ENCODE assay signal across 1 cellular context in genomic region chr1:168288311-168289052, GRCh38.
A peak's percentile ranks its signal among the peaks of the same experiment; 100 is the strongest.
TF ChIP-seq lines count a peak whose summit lies in the region.

No MANE protein-coding gene starts in this region.

TF ChIP-seq in K562, 482 proteins besides CTCF, POLR2A, EP300 and RAD21 (continued from another document and continues in another):
- no peak for TF ChIP-seq ARID3B (CRISPR knock-in tag; IDR thresholded peaks at IDR 0.05; ENCODE audit: borderline replicate concordance)
- TF ChIP-seq ETV5 (CRISPR knock-in tag; IDR thresholded peaks at IDR 0.05; ENCODE audit: low read depth), result no peak
- TF ChIP-seq CBFA2T2 (conservative IDR thresholded peaks at IDR 0.05), result peak; percentile 95
- TF ChIP-seq RERE (CRISPR knock-in tag; IDR thresholded peaks at IDR 0.05; ENCODE audit: borderline replicate concordance), result no peak
- TF ChIP-seq, protein P1, sequence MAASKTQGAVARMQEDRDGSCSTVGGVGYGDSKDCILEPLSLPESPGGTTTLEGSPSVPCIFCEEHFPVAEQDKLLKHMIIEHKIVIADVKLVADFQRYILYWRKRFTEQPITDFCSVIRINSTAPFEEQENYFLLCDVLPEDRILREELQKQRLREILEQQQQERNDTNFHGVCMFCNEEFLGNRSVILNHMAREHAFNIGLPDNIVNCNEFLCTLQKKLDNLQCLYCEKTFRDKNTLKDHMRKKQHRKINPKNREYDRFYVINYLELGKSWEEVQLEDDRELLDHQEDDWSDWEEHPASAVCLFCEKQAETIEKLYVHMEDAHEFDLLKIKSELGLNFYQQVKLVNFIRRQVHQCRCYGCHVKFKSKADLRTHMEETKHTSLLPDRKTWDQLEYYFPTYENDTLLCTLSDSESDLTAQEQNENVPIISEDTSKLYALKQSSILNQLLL (CRISPR knock-in tag; IDR thresholded peaks at IDR 0.05; ENCODE audit: borderline replicate concordance), result no peak
- TF ChIP-seq KLF10 (CRISPR knock-in tag; IDR thresholded peaks at IDR 0.05), result no peak
- no peak for TF ChIP-seq HCFC1 (IDR thresholded peaks at IDR 0.05; ENCODE audit: low read depth, low read length)
- 0 out of 2 replicates have a peak, but pooled peaks have one; percentile 42 for TF ChIP-seq GABPB1 (CRISPR knock-in tag; IDR thresholded peaks at IDR 0.05)
- TF ChIP-seq HNRNPH1 (optimal IDR thresholded peaks at IDR 0.05; ENCODE audit: low read depth, low read length), result no peak
- peak; percentile 94 for TF ChIP-seq CEBPB (tag; IDR thresholded peaks at IDR 0.05)
- TF ChIP-seq CREB1 (IDR thresholded peaks at IDR 0.05), result peak; percentile 58; the same call in 1 of the 2 replicates
- TF ChIP-seq CREB1 (CRISPR knock-in tag; IDR thresholded peaks at IDR 0.05), result no peak
- TF ChIP-seq, protein P2, sequence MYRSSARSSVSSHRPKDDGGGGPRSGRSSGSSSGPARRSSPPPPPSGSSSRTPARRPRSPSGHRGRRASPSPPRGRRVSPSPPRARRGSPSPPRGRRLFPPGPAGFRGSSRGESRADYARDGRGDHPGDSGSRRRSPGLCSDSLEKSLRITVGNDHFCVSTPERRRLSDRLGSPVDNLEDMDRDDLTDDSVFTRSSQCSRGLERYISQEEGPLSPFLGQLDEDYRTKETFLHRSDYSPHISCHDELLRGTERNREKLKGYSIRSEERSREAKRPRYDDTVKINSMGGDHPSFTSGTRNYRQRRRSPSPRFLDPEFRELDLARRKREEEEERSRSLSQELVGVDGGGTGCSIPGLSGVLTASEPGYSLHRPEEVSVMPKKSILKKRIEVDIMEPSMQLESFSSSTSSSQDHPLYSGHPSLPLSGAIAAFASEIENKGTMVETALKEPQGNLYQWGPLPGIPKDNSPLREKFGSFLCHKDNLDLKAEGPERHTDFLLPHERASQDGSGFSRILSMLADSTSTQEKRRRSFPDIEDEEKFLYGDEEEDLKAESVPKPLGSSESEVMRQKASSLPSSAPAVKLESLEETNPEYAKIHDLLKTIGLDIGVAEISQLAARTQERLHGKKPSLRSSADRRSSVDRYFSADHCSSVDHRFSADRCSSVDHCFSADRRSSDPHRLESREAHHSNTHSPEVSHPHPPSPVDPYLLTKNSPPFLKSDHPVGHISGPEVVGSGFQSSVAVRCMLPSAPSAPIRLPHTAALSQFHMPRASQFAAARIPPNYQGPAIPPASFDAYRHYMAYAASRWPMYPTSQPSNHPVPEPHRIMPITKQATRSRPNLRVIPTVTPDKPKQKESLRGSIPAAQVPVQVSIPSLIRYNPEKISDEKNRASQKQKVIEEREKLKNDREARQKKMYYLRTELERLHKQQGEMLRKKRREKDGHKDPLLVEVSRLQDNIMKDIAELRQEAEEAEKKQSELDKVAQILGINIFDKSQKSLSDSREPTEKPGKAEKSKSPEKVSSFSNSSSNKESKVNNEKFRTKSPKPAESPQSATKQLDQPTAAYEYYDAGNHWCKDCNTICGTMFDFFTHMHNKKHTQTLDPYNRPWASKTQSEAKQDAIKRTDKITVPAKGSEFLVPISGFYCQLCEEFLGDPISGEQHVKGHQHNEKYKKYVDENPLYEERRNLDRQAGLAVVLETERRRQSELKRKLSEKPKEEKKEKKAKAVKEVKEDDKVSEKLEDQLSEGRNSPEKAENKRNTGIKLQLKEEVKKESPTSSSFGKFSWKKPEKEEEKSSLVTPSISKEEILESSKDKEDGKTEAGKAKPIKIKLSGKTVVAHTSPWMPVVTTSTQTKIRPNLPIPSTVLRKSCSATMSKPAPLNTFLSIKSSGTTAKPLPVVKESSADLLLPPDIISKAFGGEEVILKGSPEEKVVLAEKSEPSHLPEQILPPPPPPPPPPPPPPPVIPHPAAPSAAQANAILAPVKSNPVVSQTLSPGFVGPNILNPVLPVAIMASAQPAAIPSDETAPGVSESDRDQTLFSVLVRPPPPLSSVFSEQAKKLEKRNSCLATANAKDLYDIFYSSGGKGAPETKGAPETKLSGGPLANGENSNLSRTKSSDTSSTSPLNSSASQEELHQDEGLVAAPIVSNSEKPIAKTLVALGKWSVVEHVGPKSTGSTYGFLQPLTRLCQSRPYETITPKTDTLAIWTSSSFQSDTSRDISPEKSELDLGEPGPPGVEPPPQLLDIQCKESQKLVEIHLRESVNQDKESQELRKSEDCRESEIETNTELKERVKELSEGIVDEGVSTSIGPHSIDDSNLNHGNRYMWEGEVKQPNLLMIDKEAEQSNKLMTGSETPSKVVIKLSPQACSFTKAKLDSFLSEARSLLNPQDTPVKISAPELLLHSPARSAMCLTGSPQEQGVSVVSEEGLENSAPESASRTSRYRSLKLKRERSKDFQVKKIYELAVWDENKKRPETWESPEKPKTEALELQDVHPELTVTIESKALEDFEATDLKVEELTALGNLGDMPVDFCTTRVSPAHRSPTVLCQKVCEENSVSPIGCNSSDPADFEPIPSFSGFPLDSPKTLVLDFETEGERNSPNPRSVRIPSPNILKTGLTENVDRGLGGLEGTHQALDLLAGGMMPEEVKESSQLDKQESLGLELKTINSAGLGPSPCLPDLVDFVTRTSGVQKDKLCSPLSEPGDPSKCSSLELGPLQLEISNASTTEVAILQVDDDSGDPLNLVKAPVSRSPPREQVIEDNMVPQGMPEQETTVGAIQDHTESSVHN (IDR thresholded peaks at IDR 0.05; ENCODE audit: borderline replicate concordance in 1 of 2, low read depth in 1 of 2), result 0 out of 4 replicates have a peak, but pooled peaks of 1 of the 2 experiments have one; percentile 73
- TF ChIP-seq, protein P3, sequence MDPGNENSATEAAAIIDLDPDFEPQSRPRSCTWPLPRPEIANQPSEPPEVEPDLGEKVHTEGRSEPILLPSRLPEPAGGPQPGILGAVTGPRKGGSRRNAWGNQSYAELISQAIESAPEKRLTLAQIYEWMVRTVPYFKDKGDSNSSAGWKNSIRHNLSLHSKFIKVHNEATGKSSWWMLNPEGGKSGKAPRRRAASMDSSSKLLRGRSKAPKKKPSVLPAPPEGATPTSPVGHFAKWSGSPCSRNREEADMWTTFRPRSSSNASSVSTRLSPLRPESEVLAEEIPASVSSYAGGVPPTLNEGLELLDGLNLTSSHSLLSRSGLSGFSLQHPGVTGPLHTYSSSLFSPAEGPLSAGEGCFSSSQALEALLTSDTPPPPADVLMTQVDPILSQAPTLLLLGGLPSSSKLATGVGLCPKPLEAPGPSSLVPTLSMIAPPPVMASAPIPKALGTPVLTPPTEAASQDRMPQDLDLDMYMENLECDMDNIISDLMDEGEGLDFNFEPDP (CRISPR knock-in tag; IDR thresholded peaks at IDR 0.05), result no peak
- 0 out of 2 replicates have a peak, but pooled peaks have one; percentile 37 for TF ChIP-seq BCOR (IDR thresholded peaks at IDR 0.05)
- no peak for TF ChIP-seq ZNF655 (CRISPR knock-in tag; IDR thresholded peaks at IDR 0.05)
- no peak for TF ChIP-seq TBP (optimal IDR thresholded peaks at IDR 0.05; ENCODE audit: low read depth, low read length)
- TF ChIP-seq GATA2 (CRISPR knock-in tag; IDR thresholded peaks at IDR 0.05), result peak; percentile 65
- peak; percentile 92 for TF ChIP-seq MTA2 (IDR thresholded peaks at IDR 0.05; ENCODE audit: low read depth)
- TF ChIP-seq HNRNPUL1 (IDR thresholded peaks at IDR 0.05; ENCODE audit: low read length), result no peak
- TF ChIP-seq MCM7 (IDR thresholded peaks at IDR 0.05), result no peak
- TF ChIP-seq ZNF589 (CRISPR knock-in tag; IDR thresholded peaks at IDR 0.05; ENCODE audit: low read depth), result peak; percentile 19; the same call in 1 of the 2 replicates
- TF ChIP-seq ARNT (IDR thresholded peaks at IDR 0.05), result no peak
- TF ChIP-seq ZFPM2 (CRISPR knock-in tag; IDR thresholded peaks at IDR 0.05), result no peak
- TF ChIP-seq ZNF3 (CRISPR knock-in tag; IDR thresholded peaks at IDR 0.05), result no peak
- peak; percentile 96 for TF ChIP-seq DPF2 (IDR thresholded peaks at IDR 0.05)
- TF ChIP-seq ZNF316 (IDR thresholded peaks at IDR 0.05), result no peak
- TF ChIP-seq SMARCA5 (IDR thresholded peaks at IDR 0.05), result peak; percentile 46; the same call in 1 of the 2 replicates
- TF ChIP-seq IFI16 (CRISPR knock-in tag; IDR thresholded peaks at IDR 0.05), result no peak
- TF ChIP-seq, protein P4, sequence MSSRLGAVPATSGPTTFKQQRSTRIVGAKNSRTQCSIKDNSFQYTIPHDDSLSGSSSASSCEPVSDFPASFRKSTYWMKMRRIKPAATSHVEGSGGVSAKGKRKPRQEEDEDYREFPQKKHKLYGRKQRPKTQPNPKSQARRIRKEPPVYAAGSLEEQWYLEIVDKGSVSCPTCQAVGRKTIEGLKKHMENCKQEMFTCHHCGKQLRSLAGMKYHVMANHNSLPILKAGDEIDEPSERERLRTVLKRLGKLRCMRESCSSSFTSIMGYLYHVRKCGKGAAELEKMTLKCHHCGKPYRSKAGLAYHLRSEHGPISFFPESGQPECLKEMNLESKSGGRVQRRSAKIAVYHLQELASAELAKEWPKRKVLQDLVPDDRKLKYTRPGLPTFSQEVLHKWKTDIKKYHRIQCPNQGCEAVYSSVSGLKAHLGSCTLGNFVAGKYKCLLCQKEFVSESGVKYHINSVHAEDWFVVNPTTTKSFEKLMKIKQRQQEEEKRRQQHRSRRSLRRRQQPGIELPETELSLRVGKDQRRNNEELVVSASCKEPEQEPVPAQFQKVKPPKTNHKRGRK (tag; IDR thresholded peaks at IDR 0.05), result no peak
- no peak for TF ChIP-seq POLR2AphosphoS2 (IDR thresholded peaks at IDR 0.05; ENCODE audit: low read length)
- peak; percentile 94 for TF ChIP-seq TCF3 (CRISPR knock-in tag; IDR thresholded peaks at IDR 0.05)
- TF ChIP-seq CEBPG (CRISPR knock-in tag; IDR thresholded peaks at IDR 0.05), result peak; percentile 90
- TF ChIP-seq CEBPG (tag; conservative IDR thresholded peaks at IDR 0.05 in 1 of 2, IDR thresholded peaks at IDR 0.05 in 1 of 2), result peak; percentile 96 to 98
